Comparison of ENCODE assay signal across 8 cellular contexts in the genomic region with DNA sequence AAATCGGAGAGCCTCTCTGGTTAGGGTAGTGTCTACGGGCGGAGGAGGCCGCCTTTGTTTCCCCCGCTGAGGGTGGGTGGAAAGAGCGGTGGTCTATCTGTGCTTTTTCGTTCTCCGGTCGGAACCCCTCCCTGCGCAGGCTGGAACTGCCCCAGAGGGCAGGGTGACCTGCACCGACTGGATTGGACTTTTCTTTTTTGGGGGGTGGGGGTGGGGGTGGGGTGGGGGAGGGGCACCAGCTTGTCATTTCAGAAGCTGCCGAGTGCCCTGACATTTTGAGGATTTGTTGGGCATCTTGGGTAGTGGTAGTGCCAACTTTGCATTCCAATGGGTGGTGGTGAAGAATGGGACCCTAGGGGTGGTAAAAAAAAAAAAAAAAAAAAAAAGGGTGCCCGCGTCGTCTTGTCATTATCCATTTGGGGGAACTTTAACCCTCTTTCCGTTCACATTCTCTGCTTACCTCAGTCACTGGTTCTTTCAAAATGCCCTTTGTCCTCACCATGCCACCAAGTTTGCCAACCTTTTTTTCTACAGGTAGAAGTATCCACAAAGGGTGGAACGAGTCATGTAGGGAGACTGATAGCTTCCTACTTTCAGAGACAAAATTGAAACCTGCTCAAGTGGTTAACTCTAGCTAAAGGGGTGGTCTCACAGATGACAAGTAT. TPM values are rescaled to one million over a fixed set of nuclear protein-coding genes. Genes with fewer than 3 reads are reported as not detected.
DNase-seq lines count a peak whose midpoint lies in the region; ATAC-seq, FAIRE-seq and TF ChIP-seq lines count a peak whose summit lies in the region.

No MANE protein-coding gene starts in this region.

- intact Hi-C loops in pancreas (cut with DNase I): loop anchor here in 1 of 3 donors (5.0 kb wide), 1 partner anchor 34 kb away; no protein-coding TSS in a partner anchor

- H3K4me3 ChIP-seq in pancreas: peak overlapping the region; percentile 66 to 93 (median 76)

- H3K27me3 ChIP-seq in pancreas: no peaks in the 10 kb centered on the region

- no peaks in the 10 kb centered on the region for H3K9me3 ChIP-seq in pancreas

- peak; percentile 18 for DNase-seq in AG08395 (ENCODE audit: low spot score)
- DNase-seq in germinal center (ENCODE audit: low spot score): peak; percentile 12
- peak in 2 of 6 donors; percentile 54 to 56 for DNase-seq in pancreas
- DNase-seq in NCI-H2107 (lab: John Stamatoyannopoulos, UW): no peak
- no peak for DNase-seq in NK-92 treated with Interleukin-12 subunit alpha and Interleukin-12 subunit beta, amount 100 ng/mL, for 24 hours (lab: John Stamatoyannopoulos, UW)

- TF ChIP-seq CTCF in VCaP (conservative IDR thresholded peaks at IDR 0.05) (no peak), pancreas (IDR thresholded peaks at IDR 0.05) (no peak)

- FAIRE-seq in pancreas (lab: Jason Lieb, UNC): no peak

- ATAC-seq in GM21737 (IDR thresholded peaks at IDR 0.05; ENCODE audit: unreplicated experiment): peak; percentile 1
- ATAC-seq in pancreas: peak in 3 of 4 donors; percentile 9 to 20 (median 20)
- ATAC-seq in HG03108 (IDR thresholded peaks at IDR 0.05; ENCODE audit: unreplicated experiment): no peak

- H3K27ac ChIP-seq in VCaP (peak overlapping the region; percentile 100), pancreas (peak overlapping the region; percentile 89 to 99 (median 96))

- WGBS in pancreas, 2 donors: 0 to 2% methylated on average over 17 of the region's 17 CpGs

- H3K4me1 ChIP-seq in pancreas: peaks cover 5 to 41% (median 20%) of the 10 kb centered on the region in 3 donors

- no peaks in the 10 kb centered on the region for H3K36me3 ChIP-seq in pancreas

RNA-seq across cellular contexts. Expression of a gene that starts 1.3 kb away (rescaled TPM):
- 10 to 100 TPM; 33.1 to 44.8 (median 36.2) TPM for total RNA-seq in pancreas
- 10 to 100 TPM; 13.3 to 16.6 TPM for polyA plus RNA-seq in pancreas

RNA-seq across cellular contexts. Expression of a gene that starts 22.9 kb away (rescaled TPM):
- total RNA-seq in pancreas: 1,000 to 10,000 TPM in 3 of 6 donors, 100 to 1,000 TPM in 3; 341 to 5,218 (median 1,762) TPM
- polyA plus RNA-seq in pancreas: 1,000 to 10,000 TPM in 1 of 2 donors, 100 to 1,000 TPM in 1; 986 to 1,801 TPM

Comparison
In these comparisons a context has a peak if more than half of its experiments do, and no peak if none do; other contexts are left out.
1. DNase-seq: peak in AG08395 (single experiment) and germinal center (single experiment); none in NCI-H2107 (single experiment) and NK-92 treated with Interleukin-12 subunit alpha and Interleukin-12 subunit beta, amount 100 ng/mL, for 24 hours (single experiment).